19 cellular contexts compared by ENCODE assay signal in genomic region chr9:5650356-5651105, GRCh38.
"Had no signal": no experiment of that assay in that cellular context is flagged by ENCODE, and none has a peak within 500 bp of the region (broad histone marks: within the 10 kb centered on the region; RNA-seq: fewer than 3 reads in every experiment).

No MANE protein-coding gene starts in this region.

- H3K4me2 ChIP-seq: hepatocyte had no signal

- H3K27me3 ChIP-seq: adrenal gland, colonic mucosa, esophagus muscularis mucosa, hepatocyte, left lung, transverse colon had no signal

- ATAC-seq: activated CD4-positive, CD25-positive, alpha-beta regulatory T cell treated with anti-CD3 and anti-CD28 coated beads, Interleukin-2, amount 50 U/mL, for 24 hours; activated T-helper 17 cell treated with anti-CD3 and anti-CD28 coated beads, Interleukin-2, amount 50 U/mL, for 72 hours; left lung had no signal

- H3K9me3 ChIP-seq: colonic mucosa had no signal

- H3K4me3 Mint-ChIP-seq: activated naive CD4-positive, alpha-beta T cell treated with anti-CD3 and anti-CD28 coated beads, Interleukin-2, amount 10 ng/mL, durations not matched to agents 7 days and 5 days; activated T-helper 17 cell treated with anti-CD3 and anti-CD28 coated beads, Interleukin-2, amount 50 U/mL, for 72 hours; memory B cell; natural killer cell had no signal

- DNase-seq: activated naive CD4-positive, alpha-beta T cell treated with anti-CD3 and anti-CD28 coated beads, Interleukin-2, amount 10 ng/mL, durations not matched to agents 7 days and 5 days; adrenal gland; colonic mucosa; islet precursor cell; left lung; natural killer cell; nucleus accumbens; right cardiac atrium; small intestine; stimulated activated CD4-positive, alpha-beta T cell treated with anti-CD3 and anti-CD28 coated beads, Interleukin-4, amount 100 ng/mL, for 4 hours; stimulated activated CD8-positive, alpha-beta memory T cell treated with anti-CD3 and anti-CD28 coated beads, Interleukin-4, amount 100 ng/mL, for 48 hours; stimulated activated naive CD4-positive, alpha-beta T cell treated with Interleukin-2 at 50 U/mL for 16 hours; substantia nigra; transverse colon had no signal

- H2AFZ ChIP-seq: hepatocyte had no signal

- H3K27me3 Mint-ChIP-seq: activated naive CD4-positive, alpha-beta T cell treated with anti-CD3 and anti-CD28 coated beads, Interleukin-2, amount 10 ng/mL, durations not matched to agents 7 days and 5 days; activated T-helper 17 cell treated with anti-CD3 and anti-CD28 coated beads, Interleukin-2, amount 50 U/mL, for 72 hours; memory B cell had no signal

- H3K36me3 ChIP-seq: adrenal gland, colonic mucosa, esophagus muscularis mucosa, left lung, transverse colon had no signal

- H3K4me3 ChIP-seq: adrenal gland, colonic mucosa, esophagus muscularis mucosa, hepatocyte, left lung, transverse colon had no signal

- FAIRE-seq: small intestine had no signal

- H3K27ac ChIP-seq: adrenal gland, colonic mucosa, esophagus muscularis mucosa, hepatocyte, left lung, transverse colon had no signal

- H3K4me1 ChIP-seq: adrenal gland, colonic mucosa, left lung, transverse colon had no signal

- H3K27ac Mint-ChIP-seq: activated T-helper 17 cell treated with anti-CD3 and anti-CD28 coated beads, Interleukin-2, amount 50 U/mL, for 72 hours; memory B cell; natural killer cell had no signal
